ENCODE assay signal across 8 cellular contexts in genomic region chr2:73984922-73985317, GRCh38. TPM values are rescaled to one million over a fixed set of nuclear protein-coding genes. Genes with fewer than 3 reads are reported as not detected.
A peak's percentile ranks its signal among the peaks of the same experiment; 100 is the strongest.
DNase-seq lines count a peak whose midpoint lies in the region; TF ChIP-seq lines count a peak whose summit lies in the region.

No MANE protein-coding gene starts in this region.

- H3K4me3 ChIP-seq in OCI-LY1 (ENCODE audit: low read depth, low read length, poor library complexity, severe bottlenecking): peak overlapping the region; percentile 67

- H3K27me3 Mint-ChIP-seq in activated naive CD4-positive, alpha-beta T cell treated with anti-CD3 and anti-CD28 coated beads, Interleukin-2, amount 10 ng/mL, durations not matched to agents 7 days and 5 days: peaks cover 33% of the 10 kb centered on the region
- peaks cover 19% of the 10 kb centered on the region for H3K27me3 Mint-ChIP-seq in chondrocyte (ENCODE audit: low read depth)

- H3K79me2 ChIP-seq in OCI-LY1 (ENCODE audit: insufficient read depth, low read length): no peaks in the 10 kb centered on the region

- H3K36me3 ChIP-seq in OCI-LY1 (ENCODE audit: insufficient read depth, low read length): peaks cover 31% of the 10 kb centered on the region

- no peak overlapping the region for H3K9ac ChIP-seq in OCI-LY1 (ENCODE audit: low read length)

- no peaks in the 10 kb centered on the region for H3K27me3 ChIP-seq in OCI-LY1 (ENCODE audit: insufficient read depth, low read length)

- peak; percentile 5 for DNase-seq in NCI-H1105 treated with DMSO at 0.1 percent for 48 hours (lab: John Stamatoyannopoulos, UW)
- DNase-seq in NCI-H1105 (lab: John Stamatoyannopoulos, UW): no peak
- DNase-seq in HEK293T (ENCODE audit: extremely low spot score): peak; percentile 42
- DNase-seq in activated naive CD4-positive, alpha-beta T cell treated with anti-CD3 and anti-CD28 coated beads, Interleukin-2, amount 10 ng/mL, durations not matched to agents 7 days and 5 days: peak; percentile 77
- DNase-seq in iPS-NIHi7 (ENCODE audit: extremely low spot score): peak; percentile 61
- peak in 2 of 3 experiments; percentile 55 to 63 for DNase-seq in stimulated activated CD4-positive, alpha-beta T cell treated with anti-CD3 and anti-CD28 coated beads, TNF-alpha, amount 100 ng/mL, for 24 hours (ENCODE audit: low read depth in 3 of 3)
- no peak for DNase-seq in chondrocyte (ENCODE audit: low spot score)

- H3K36me3 Mint-ChIP-seq in activated naive CD4-positive, alpha-beta T cell treated with anti-CD3 and anti-CD28 coated beads, Interleukin-2, amount 10 ng/mL, durations not matched to agents 7 days and 5 days: peaks cover 38% of the 10 kb centered on the region
- H3K36me3 Mint-ChIP-seq in chondrocyte (ENCODE audit: low read depth): no peaks in the 10 kb centered on the region

- H3K9me3 Mint-ChIP-seq in activated naive CD4-positive, alpha-beta T cell treated with anti-CD3 and anti-CD28 coated beads, Interleukin-2, amount 10 ng/mL, durations not matched to agents 7 days and 5 days: no peaks in the 10 kb centered on the region
- H3K9me3 Mint-ChIP-seq in chondrocyte (ENCODE audit: low read depth): no peaks in the 10 kb centered on the region

- no peak overlapping the region for H3K27ac Mint-ChIP-seq in activated naive CD4-positive, alpha-beta T cell treated with anti-CD3 and anti-CD28 coated beads, Interleukin-2, amount 10 ng/mL, durations not matched to agents 7 days and 5 days
- H3K27ac Mint-ChIP-seq in chondrocyte (ENCODE audit: unreplicated experiment): no peak overlapping the region

- H3K4me2 ChIP-seq in OCI-LY1 (ENCODE audit: low read length): no peak overlapping the region

- peaks cover 6% of the 10 kb centered on the region for H3F3A ChIP-seq in OCI-LY1 (ENCODE audit: insufficient read depth, low read length)

- H4K20me1 ChIP-seq in OCI-LY1 (ENCODE audit: insufficient read depth, low read length): no peaks in the 10 kb centered on the region

- TF ChIP-seq CTCF in OCI-LY1 (IDR thresholded peaks at IDR 0.05; ENCODE audit: low read length): no peak
- TF ChIP-seq CTCF in chondrocyte (IDR thresholded peaks at IDR 0.05): no peak

- CTCF ChIA-PET in HEK293T (lab: Yijun Ruan, JAX): no interaction called here
- CTCF ChIA-PET in activated naive CD4-positive, alpha-beta T cell treated with anti-CD3 and anti-CD28 coated beads, Interleukin-2, amount 10 ng/mL, durations not matched to agents 7 days and 5 days (lab: Charles Lee): no interaction called here

- peaks cover 64% of the 10 kb centered on the region for H3K4me1 ChIP-seq in OCI-LY1 (ENCODE audit: insufficient read depth, low read length, severe bottlenecking)

- H3K4me1 Mint-ChIP-seq in activated naive CD4-positive, alpha-beta T cell treated with anti-CD3 and anti-CD28 coated beads, Interleukin-2, amount 10 ng/mL, durations not matched to agents 7 days and 5 days: peaks cover 77% of the 10 kb centered on the region
- H3K4me1 Mint-ChIP-seq in chondrocyte (ENCODE audit: low read depth): peaks cover 56% of the 10 kb centered on the region

- H3K9me2 ChIP-seq in OCI-LY1 (ENCODE audit: low read depth, low read length): no peaks in the 10 kb centered on the region

- POLR2A ChIA-PET in HEK293T (lab: Yijun Ruan, JAX): no interaction called here

- H3K27ac ChIP-seq in OCI-LY1 (ENCODE audit: low read depth, low read length, poor library complexity, severe bottlenecking): no peak overlapping the region

- H3K4me3 Mint-ChIP-seq in activated naive CD4-positive, alpha-beta T cell treated with anti-CD3 and anti-CD28 coated beads, Interleukin-2, amount 10 ng/mL, durations not matched to agents 7 days and 5 days: peak overlapping the region; percentile 47
- H3K4me3 Mint-ChIP-seq in chondrocyte (ENCODE audit: unreplicated experiment): no peak overlapping the region

- H2AFZ ChIP-seq in OCI-LY1 (ENCODE audit: low read length): no peak overlapping the region

- H3K9me3 ChIP-seq in OCI-LY1 (ENCODE audit: low read length): no peaks in the 10 kb centered on the region

TF ChIP-seq in HEK293T, 16 proteins besides CTCF, POLR2A, EP300 and RAD21:
- TF ChIP-seq SP1 (IDR thresholded peaks at IDR 0.05): no peak
- TF ChIP-seq L3MBTL2 (conservative IDR thresholded peaks at IDR 0.05): no peak
- TF ChIP-seq SUZ12 (IDR thresholded peaks at IDR 0.05): no peak
- TF ChIP-seq FOXK2 (IDR thresholded peaks at IDR 0.05): no peak
- no peak for TF ChIP-seq NFRKB (IDR thresholded peaks at IDR 0.05)
- no peak for TF ChIP-seq BHLHE40 (IDR thresholded peaks at IDR 0.05; ENCODE audit: borderline replicate concordance)
- no peak for TF ChIP-seq ARNT (IDR thresholded peaks at IDR 0.05)
- TF ChIP-seq ZNF384 (IDR thresholded peaks at IDR 0.05): no peak
- TF ChIP-seq CTBP1 (IDR thresholded peaks at IDR 0.05; ENCODE audit: borderline replicate concordance): no peak
- no peak for TF ChIP-seq ELF4 (IDR thresholded peaks at IDR 0.05)
- no peak for TF ChIP-seq FOXA1 (IDR thresholded peaks at IDR 0.05)
- TF ChIP-seq TARDBP (IDR thresholded peaks at IDR 0.05): no peak
- TF ChIP-seq PKNOX1 (IDR thresholded peaks at IDR 0.05): no peak
- TF ChIP-seq FOXM1 (IDR thresholded peaks at IDR 0.05; ENCODE audit: borderline replicate concordance): no peak
- TF ChIP-seq LEF1 (IDR thresholded peaks at IDR 0.05; ENCODE audit: borderline replicate concordance): no peak
- no peak for TF ChIP-seq HDGF (IDR thresholded peaks at IDR 0.05; ENCODE audit: borderline replicate concordance)
TF ChIP-seq in HEK293T: peak in this region for 0.

RNA-seq across cellular contexts. Expression of gene TET3, which starts 0.2 kb away (rescaled TPM):
- total RNA-seq in chondrocyte: 13.1 to 32.2 TPM (median 31.8 TPM) in 3 replicates

RNA-seq across cellular contexts. Expression of gene DGUOK, which starts 58.2 kb away (rescaled TPM):
- total RNA-seq in chondrocyte: 58.1 to 60.8 TPM (median 58.9 TPM) in 3 replicates

Comparison
In these comparisons a context has a peak if more than half of its experiments do, and no peak if none do; other contexts are left out.
1. DNase-seq: peak in NCI-H1105 treated with DMSO at 0.1 percent for 48 hours (single experiment), HEK293T (single experiment), activated naive CD4-positive, alpha-beta T cell treated with anti-CD3 and anti-CD28 coated beads, Interleukin-2, amount 10 ng/mL, durations not matched to agents 7 days and 5 days (single experiment), iPS-NIHi7 (single experiment) and stimulated activated CD4-positive, alpha-beta T cell treated with anti-CD3 and anti-CD28 coated beads, TNF-alpha, amount 100 ng/mL, for 24 hours (2 of 3); none in NCI-H1105 (single experiment) and chondrocyte (single experiment).